ENCODE assay signal across 21 cellular contexts in genomic region chr14:95689441-95689840, GRCh38. TPM values are rescaled to one million over a fixed set of nuclear protein-coding genes. Genes with fewer than 3 reads are reported as not detected.
A peak's percentile ranks its signal among the peaks of the same experiment; 100 is the strongest.
DNase-seq lines count a peak whose midpoint lies in the region; ATAC-seq and TF ChIP-seq lines count a peak whose summit lies in the region.
"Had no signal": no experiment of that assay in that cellular context is flagged by ENCODE, and none has a peak within 500 bp of the region (broad histone marks: within the 10 kb centered on the region; RNA-seq: fewer than 3 reads in every experiment).

No MANE protein-coding gene starts in this region.

- H3K4me1 Mint-ChIP-seq in GM23338 (peaks cover 31% of the 10 kb centered on the region), endodermal cell (peaks cover 13% of the 10 kb centered on the region), Calu3 (ENCODE audit: low read depth, unreplicated experiment) (no peaks in the 10 kb centered on the region)
- H3K4me1 Mint-ChIP-seq in CD8-positive, alpha-beta memory T cell, result no peaks in the 10 kb centered on the region

- no peak overlapping the region for H3K4me3 ChIP-seq in GM23338
- peak overlapping the region; percentile 81 for H3K4me3 ChIP-seq in OCI-LY1 (ENCODE audit: low read depth, low read length, poor library complexity, severe bottlenecking)
- H3K4me3 ChIP-seq in endodermal cell (ENCODE audit: low read length), result no peak overlapping the region
- no peak overlapping the region for H3K4me3 ChIP-seq in adrenal gland
- no peak overlapping the region for H3K4me3 ChIP-seq in CD8-positive, alpha-beta memory T cell (ENCODE audit: low read length)
- H3K4me3 ChIP-seq: A549; BLaER1 treated with 17β-estradiol and CSF1 and Interleukin-3, amounts not matched to agents 10 nM and 100 nM had no signal

- H3K4me1 ChIP-seq in GM23338 (ENCODE audit: insufficient read depth), result peaks cover 23% of the 10 kb centered on the region
- H3K4me1 ChIP-seq in OCI-LY1 (ENCODE audit: insufficient read depth, low read length, severe bottlenecking), result peaks cover 78% of the 10 kb centered on the region
- no peaks in the 10 kb centered on the region for H3K4me1 ChIP-seq in endodermal cell (ENCODE audit: control insufficient read depth, insufficient read depth, low read length)
- no peaks in the 10 kb centered on the region for H3K4me1 ChIP-seq in adrenal gland (replicated peaks in 1 of 2)
- no peaks in the 10 kb centered on the region for H3K4me1 ChIP-seq in CD8-positive, alpha-beta memory T cell (ENCODE audit: insufficient read depth, low read length)
- H3K4me1 ChIP-seq: A549 had no signal

- H3K27ac ChIP-seq in GM23338 (ENCODE audit: low read depth) (peak overlapping the region; percentile 4; the same call in 1 of the 2 replicates), OCI-LY1 (ENCODE audit: low read depth, low read length, poor library complexity, severe bottlenecking) (peak overlapping the region; percentile 97), endodermal cell (ENCODE audit: low read depth, low read length) (no peak overlapping the region), adrenal gland (no peak overlapping the region)
- no peak overlapping the region for H3K27ac ChIP-seq in CD8-positive, alpha-beta memory T cell (ENCODE audit: low read depth, low read length)
- H3K27ac ChIP-seq: 22Rv1, A549, C4-2B had no signal

- H3K36me3 ChIP-seq in GM23338 (ENCODE audit: insufficient read depth) (no peaks in the 10 kb centered on the region), OCI-LY1 (ENCODE audit: insufficient read depth, low read length) (peaks cover 77% of the 10 kb centered on the region), endodermal cell (ENCODE audit: control insufficient read depth, insufficient read depth, low read length) (no peaks in the 10 kb centered on the region), adrenal gland (replicated peaks in 1 of 2) (no peaks in the 10 kb centered on the region)
- no peaks in the 10 kb centered on the region for H3K36me3 ChIP-seq in CD8-positive, alpha-beta memory T cell (ENCODE audit: insufficient read depth, low read length)
- H3K36me3 ChIP-seq: BLaER1 treated with 17β-estradiol and CSF1 and Interleukin-3, amounts not matched to agents 10 nM and 100 nM had no signal

- H3K9me2 ChIP-seq in GM23338 (ENCODE audit: insufficient read depth) (no peaks in the 10 kb centered on the region; the same call in 1 of the 2 replicates), OCI-LY1 (ENCODE audit: low read depth, low read length) (no peaks in the 10 kb centered on the region)

- H3K9me3 Mint-ChIP-seq in GM23338 (no peaks in the 10 kb centered on the region), endodermal cell (no peaks in the 10 kb centered on the region), Calu3 (ENCODE audit: low read depth, unreplicated experiment) (no peaks in the 10 kb centered on the region)
- H3K9me3 Mint-ChIP-seq in CD8-positive, alpha-beta memory T cell, result no peaks in the 10 kb centered on the region
- H3K9me3 Mint-ChIP-seq: CD4-positive, alpha-beta T cell; CD8-positive, alpha-beta T cell had no signal

- H3K4me3 Mint-ChIP-seq in GM23338 (no peak overlapping the region), endodermal cell (no peak overlapping the region), Calu3 (ENCODE audit: low read depth, unreplicated experiment) (no peak overlapping the region)
- no peak overlapping the region for H3K4me3 Mint-ChIP-seq in CD8-positive, alpha-beta memory T cell
- H3K4me3 Mint-ChIP-seq: B cell; CD4-positive, alpha-beta T cell; CD8-positive, alpha-beta T cell had no signal

- H3K79me2 ChIP-seq in GM23338 (replicated peaks; ENCODE audit: insufficient read depth), result no peaks in the 10 kb centered on the region
- peaks cover 36% of the 10 kb centered on the region for H3K79me2 ChIP-seq in OCI-LY1 (ENCODE audit: insufficient read depth, low read length)

- H3K27ac Mint-ChIP-seq in GM23338 (no peak overlapping the region), endodermal cell (no peak overlapping the region), Calu3 (ENCODE audit: unreplicated experiment) (no peak overlapping the region)
- no peak overlapping the region for H3K27ac Mint-ChIP-seq in CD8-positive, alpha-beta memory T cell
- H3K27ac Mint-ChIP-seq: CD4-positive, alpha-beta T cell; CD8-positive, alpha-beta T cell had no signal

- TF ChIP-seq CTCF in GM23338 (conservative IDR thresholded peaks at IDR 0.05; ENCODE audit: low read depth in 2 of 2) (no peak), OCI-LY1 (IDR thresholded peaks at IDR 0.05; ENCODE audit: low read length) (no peak), endodermal cell (conservative IDR thresholded peaks at IDR 0.05) (no peak), adrenal gland (IDR thresholded peaks at IDR 0.05) (no peak), Calu3 (IDR thresholded peaks at IDR 0.05; ENCODE audit: unreplicated experiment) (no peak)

- H3K27me3 Mint-ChIP-seq in GM23338 (ENCODE audit: insufficient read depth, low read depth, poor library complexity), result peaks cover 14% of the 10 kb centered on the region
- peaks cover 26% of the 10 kb centered on the region for H3K27me3 Mint-ChIP-seq in endodermal cell (ENCODE audit: insufficient read depth)
- H3K27me3 Mint-ChIP-seq in CD8-positive, alpha-beta memory T cell, result peaks cover 13 to 36% of the 10 kb centered on the region in 2 donors
- H3K27me3 Mint-ChIP-seq in Calu3 (ENCODE audit: unreplicated experiment), result peaks cover 54% of the 10 kb centered on the region

- H3K9ac ChIP-seq in OCI-LY1 (ENCODE audit: low read length), result peak overlapping the region; percentile 87
- no peak overlapping the region for H3K9ac ChIP-seq in endodermal cell (ENCODE audit: extremely low read depth, low read length, poor library complexity, severe bottlenecking)
- H3K9ac ChIP-seq: BLaER1 treated with 17β-estradiol and CSF1 and Interleukin-3, amounts not matched to agents 10 nM and 100 nM had no signal

- H3F3A ChIP-seq in GM23338 (replicated peaks; ENCODE audit: low read depth) (no peaks in the 10 kb centered on the region), OCI-LY1 (ENCODE audit: insufficient read depth, low read length) (peaks cover 8% of the 10 kb centered on the region; the same call in 1 of the 2 replicates)

- DNase-seq in activated CD8-positive, alpha-beta memory T cell treated with anti-CD3 and anti-CD28 coated beads for 24 hours, result peak; percentile 13
- no peak for DNase-seq in activated CD8-positive, alpha-beta memory T cell treated with anti-CD3 and anti-CD28 coated beads, Interleukin-2, amount 50 U/mL, for 4 hours
- DNase-seq in GM23338 (ENCODE audit: low spot score), result no peak
- DNase-seq in endodermal cell, result peak; percentile 22
- no peak for DNase-seq in adrenal gland
- no peak for DNase-seq in CD8-positive, alpha-beta memory T cell
- no peak for DNase-seq in Calu3
- DNase-seq: AML-193; CD4-positive, alpha-beta T cell; CD8-positive, alpha-beta T cell; COR-L47; DMS79 treated with DMSO at 0.1 percent for 48 hours; GF-D8 had no signal

- no peaks in the 10 kb centered on the region for H3K9me3 ChIP-seq in OCI-LY1 (ENCODE audit: low read length)
- no peaks in the 10 kb centered on the region for H3K9me3 ChIP-seq in endodermal cell (ENCODE audit: control insufficient read depth, low read length)
- no peaks in the 10 kb centered on the region for H3K9me3 ChIP-seq in adrenal gland (replicated peaks in 1 of 3)
- no peaks in the 10 kb centered on the region for H3K9me3 ChIP-seq in CD8-positive, alpha-beta memory T cell (ENCODE audit: low read length)
- H3K9me3 ChIP-seq: A549; BLaER1 treated with 17β-estradiol and CSF1 and Interleukin-3, amounts not matched to agents 10 nM and 100 nM had no signal

- intact Hi-C loops in adrenal gland (cut with DNase I), result loop anchor here in 1 of 2 donors (5.0 to 10.0 kb wide), 2 partner anchors 82 to 305 kb away; no protein-coding TSS in a partner anchor
- intact Hi-C loops in Calu3 (cut with micrococcal nuclease; ENCODE audit: unreplicated experiment), result no loop called here

- BruUV-seq in Calu3 (replicated peaks; lab: Mats Ljungman, UMichigan), result no TSS peak

- H3K27me3 ChIP-seq in GM23338 (ENCODE audit: insufficient read depth) (no peaks in the 10 kb centered on the region), OCI-LY1 (ENCODE audit: insufficient read depth, low read length) (no peaks in the 10 kb centered on the region), endodermal cell (ENCODE audit: control insufficient read depth, insufficient read depth, low read length, poor library complexity, severe bottlenecking) (peaks cover 2% of the 10 kb centered on the region), adrenal gland (no peaks in the 10 kb centered on the region)
- H3K27me3 ChIP-seq in CD8-positive, alpha-beta memory T cell (ENCODE audit: insufficient read depth, low read length, poor library complexity, severe bottlenecking), result no peaks in the 10 kb centered on the region
- H3K27me3 ChIP-seq: BLaER1 treated with 17β-estradiol and CSF1 and Interleukin-3, amounts not matched to agents 10 nM and 100 nM had no signal

- TF ChIP-seq POLR2A in adrenal gland (IDR thresholded peaks at IDR 0.05), result no peak

- POLR2A ChIA-PET in CD8-positive, alpha-beta memory T cell (lab: Charles Lee), result no interaction called here

- H3K36me3 Mint-ChIP-seq in GM23338 (ENCODE audit: low read depth) (no peaks in the 10 kb centered on the region), endodermal cell (ENCODE audit: low read depth) (no peaks in the 10 kb centered on the region), Calu3 (ENCODE audit: insufficient read depth, unreplicated experiment) (no peaks in the 10 kb centered on the region)
- H3K36me3 Mint-ChIP-seq in CD8-positive, alpha-beta memory T cell, result no peaks in the 10 kb centered on the region
- H3K36me3 Mint-ChIP-seq: CD8-positive, alpha-beta T cell had no signal

- no peak for ATAC-seq in GM23338
- ATAC-seq: A549; CD8-positive, alpha-beta T cell had no signal

- H4K20me1 ChIP-seq in GM23338 (replicated peaks; ENCODE audit: insufficient read depth) (no peaks in the 10 kb centered on the region), OCI-LY1 (ENCODE audit: insufficient read depth, low read length) (no peaks in the 10 kb centered on the region)
- H4K20me1 ChIP-seq: BLaER1 treated with 17β-estradiol and CSF1 and Interleukin-3, amounts not matched to agents 10 nM and 100 nM had no signal

- H2AFZ ChIP-seq in GM23338, result no peak overlapping the region
- H2AFZ ChIP-seq in OCI-LY1 (ENCODE audit: low read length), result no peak overlapping the region

- CTCF ChIA-PET in CD8-positive, alpha-beta memory T cell (lab: Charles Lee), result no interaction called here
- CTCF ChIA-PET in Calu3 (lab: Charles Lee), result interaction anchor here (0.7 kb wide), 1 partner anchor 901 kb away, joined by 5 read pairs; no protein-coding TSS in a partner anchor

- H3K4me2 ChIP-seq in GM23338, result no peak overlapping the region; the same call in 1 of the 2 replicates
- peak overlapping the region; percentile 95 for H3K4me2 ChIP-seq in OCI-LY1 (ENCODE audit: low read length)
- H3K4me2 ChIP-seq: A549 had no signal

- WGBS in endodermal cell (ENCODE audit: insufficient coverage in 1 of 2, insufficient read length in 1 of 2), 2 experiments, result 41 to 64% methylated on average over 3 to 5 of the region's 5 CpGs
- 55 to 66% (median 61%) methylated on average over 5 of the region's 5 CpGs for WGBS in adrenal gland, 4 donors

RNA-seq across cellular contexts. Expression of gene TCL1B, which starts 3.2 kb away (rescaled TPM):
- 5.5 and 6.1 TPM in 2 replicates for total RNA-seq in GM23338 (2014; rRNA removed; shearing (Covaris generic))
- polyA plus RNA-seq in GM23338 (2016; fragmentation: Nextera tagmentation; extraction: Ambion mirVana), result 4.7 and 6.0 TPM in 2 replicates
- total RNA-seq in endodermal cell, result under 1 TPM; 0.62 to 0.95 TPM
- polyA plus RNA-seq in endodermal cell (2013, experiment 1 of 2), result 0.57 TPM
- not detected for polyA plus RNA-seq in endodermal cell (2013, experiment 2 of 2)
- not detected for total RNA-seq in adrenal gland
- under 1 TPM in 1 of 3 donors, not detected in 2; 0.13 TPM for polyA plus RNA-seq in adrenal gland
- total RNA-seq in CD8-positive, alpha-beta memory T cell, result not detected
- polyA plus RNA-seq in CD8-positive, alpha-beta memory T cell, result not detected
- not detected in 2 replicates for total RNA-seq in Calu3 (2022)
- total RNA-seq: A172; CD4-positive, alpha-beta T cell; CD8-positive, alpha-beta T cell had no signal
- polyA plus RNA-seq: A549, BJ had no signal

RNA-seq across cellular contexts. Expression of gene TCL1A, which starts 24.5 kb away (rescaled TPM):
- total RNA-seq in GM23338 (2014; rRNA removed; shearing (Covaris generic)), result 5.3 and 8.5 TPM in 2 replicates
- polyA plus RNA-seq in GM23338 (2016; fragmentation: Nextera tagmentation; extraction: Ambion mirVana), result 3.6 and 4.3 TPM in 2 replicates
- total RNA-seq in endodermal cell, result 1 to 10 TPM in 1 of 2 donors, under 1 TPM in 1; 0.53 to 1.8 TPM
- not detected for polyA plus RNA-seq in endodermal cell (2013, experiment 1 of 2)
- polyA plus RNA-seq in endodermal cell (2013, experiment 2 of 2), result not detected
- under 1 TPM in 1 of 8 donors, not detected in 7; 0.22 TPM for total RNA-seq in adrenal gland
- polyA plus RNA-seq in adrenal gland, result not detected
- total RNA-seq in CD8-positive, alpha-beta memory T cell, result not detected
- polyA plus RNA-seq in CD8-positive, alpha-beta memory T cell, result not detected
- total RNA-seq in Calu3 (2022), result not detected in 2 replicates
- total RNA-seq: A172; CD4-positive, alpha-beta T cell had no signal
- polyA plus RNA-seq: A549, BJ had no signal

Comparison
In these comparisons a context has a peak if more than half of its experiments do, and no peak if none do; other contexts are left out.
1. DNase-seq: peak in activated CD8-positive, alpha-beta memory T cell treated with anti-CD3 and anti-CD28 coated beads for 24 hours (single experiment) and endodermal cell (single experiment); none in activated CD8-positive, alpha-beta memory T cell treated with anti-CD3 and anti-CD28 coated beads, Interleukin-2, amount 50 U/mL, for 4 hours (single experiment), GM23338 (single experiment), adrenal gland (0 of 7), CD8-positive, alpha-beta memory T cell (0 of 5) and Calu3 (single experiment).
2. H3K27ac ChIP-seq: peak in GM23338 (single experiment) and OCI-LY1 (single experiment); none in endodermal cell (single experiment), adrenal gland (0 of 5) and CD8-positive, alpha-beta memory T cell (single experiment).